In the genomic region with DNA sequence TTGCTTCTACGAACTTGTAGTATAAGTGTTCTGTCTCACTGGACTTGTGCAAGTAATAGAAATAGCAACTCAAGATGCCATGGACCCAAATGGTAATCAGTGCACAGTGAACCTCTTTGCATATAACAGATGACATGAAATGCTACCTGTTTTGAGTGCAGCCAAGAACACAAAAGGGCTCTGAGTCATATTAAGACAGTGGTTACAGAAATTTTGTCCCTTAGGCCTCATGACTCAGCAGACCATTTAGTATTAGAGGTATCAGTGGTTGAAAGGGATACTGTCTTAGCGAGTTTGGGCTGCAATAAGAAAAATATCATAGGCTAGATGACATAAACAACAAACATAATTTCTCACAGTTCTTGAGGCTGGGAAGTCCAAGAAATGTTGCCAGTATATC, we compare ENCODE assay signal across 12 cellular contexts.
DNase-seq lines count a peak whose midpoint lies in the region; ATAC-seq and TF ChIP-seq lines count a peak whose summit lies in the region.
"Had no signal": no experiment of that assay in that cellular context is flagged by ENCODE, and none has a peak within 500 bp of the region (broad histone marks: within the 10 kb centered on the region; RNA-seq: fewer than 3 reads in every experiment).

No MANE protein-coding gene starts in this region.

- no peaks in the 10 kb centered on the region for H3F3A ChIP-seq in neural progenitor cell (ENCODE audit: low read depth)

- H3K4me3 Mint-ChIP-seq in activated T-helper 1 cell treated with anti-CD3 and anti-CD28 coated beads, Interleukin-12 subunit alpha, Interleukin-12 subunit beta, Interleukin-2, Interleukin-4 antibody, amounts not matched to agents 30 ng/mL and 10 ng/mL and 1 ng/mL, durations not matched to agents 14 hours and 24 hours and 36 hours, result no peak overlapping the region
- H3K4me3 Mint-ChIP-seq in endodermal cell, result no peak overlapping the region
- H3K4me3 Mint-ChIP-seq in neural progenitor cell, result no peak overlapping the region
- H3K4me3 Mint-ChIP-seq: natural killer cell had no signal

- no peaks in the 10 kb centered on the region for H3K36me3 Mint-ChIP-seq in activated T-helper 1 cell treated with anti-CD3 and anti-CD28 coated beads, Interleukin-12 subunit alpha, Interleukin-12 subunit beta, Interleukin-2, Interleukin-4 antibody, amounts not matched to agents 30 ng/mL and 10 ng/mL and 1 ng/mL, durations not matched to agents 14 hours and 24 hours and 36 hours (ENCODE audit: low read depth)
- H3K36me3 Mint-ChIP-seq in endodermal cell (ENCODE audit: low read depth), result no peaks in the 10 kb centered on the region
- H3K36me3 Mint-ChIP-seq in neural progenitor cell, result no peaks in the 10 kb centered on the region
- H3K36me3 Mint-ChIP-seq: natural killer cell had no signal

- no peak overlapping the region for H3K27ac Mint-ChIP-seq in activated T-helper 1 cell treated with anti-CD3 and anti-CD28 coated beads, Interleukin-12 subunit alpha, Interleukin-12 subunit beta, Interleukin-2, Interleukin-4 antibody, amounts not matched to agents 30 ng/mL and 10 ng/mL and 1 ng/mL, durations not matched to agents 14 hours and 24 hours and 36 hours
- H3K27ac Mint-ChIP-seq in endodermal cell (no peak overlapping the region), neural progenitor cell (no peak overlapping the region)
- H3K27ac Mint-ChIP-seq: natural killer cell had no signal

- no peaks in the 10 kb centered on the region for H3K9me3 Mint-ChIP-seq in activated T-helper 1 cell treated with anti-CD3 and anti-CD28 coated beads, Interleukin-12 subunit alpha, Interleukin-12 subunit beta, Interleukin-2, Interleukin-4 antibody, amounts not matched to agents 30 ng/mL and 10 ng/mL and 1 ng/mL, durations not matched to agents 14 hours and 24 hours and 36 hours
- H3K9me3 Mint-ChIP-seq in endodermal cell (no peaks in the 10 kb centered on the region), neural progenitor cell (no peaks in the 10 kb centered on the region)

- DNase-seq in COLO829 (ENCODE audit: low spot score), result peak; percentile 26
- DNase-seq in activated T-helper 1 cell treated with anti-CD3 and anti-CD28 coated beads, Interleukin-12 subunit alpha, Interleukin-12 subunit beta, Interleukin-2, Interleukin-4 antibody, amounts not matched to agents 30 ng/mL and 10 ng/mL and 1 ng/mL, durations not matched to agents 14 hours and 24 hours and 36 hours (ENCODE audit: low spot score), result no peak
- no peak for DNase-seq in DMS153 (lab: John Stamatoyannopoulos, UW)
- DNase-seq in endodermal cell, result no peak
- DNase-seq in neural progenitor cell (ENCODE audit: low spot score), result no peak
- DNase-seq: natural killer cell, NCI-H748 treated with DMSO at 0.1 percent for 48 hours had no signal

- H2AFZ ChIP-seq in neural progenitor cell (replicated peaks), result no peak overlapping the region

- no peaks in the 10 kb centered on the region for H3K4me1 Mint-ChIP-seq in activated T-helper 1 cell treated with anti-CD3 and anti-CD28 coated beads, Interleukin-12 subunit alpha, Interleukin-12 subunit beta, Interleukin-2, Interleukin-4 antibody, amounts not matched to agents 30 ng/mL and 10 ng/mL and 1 ng/mL, durations not matched to agents 14 hours and 24 hours and 36 hours (ENCODE audit: low read depth)
- peaks cover 1% of the 10 kb centered on the region for H3K4me1 Mint-ChIP-seq in endodermal cell
- peaks cover 4% of the 10 kb centered on the region for H3K4me1 Mint-ChIP-seq in neural progenitor cell
- H3K4me1 Mint-ChIP-seq: natural killer cell had no signal

- H3K79me2 ChIP-seq in neural progenitor cell (ENCODE audit: low read depth), result no peaks in the 10 kb centered on the region

- ATAC-seq in GM19043 (IDR thresholded peaks at IDR 0.05; ENCODE audit: low read depth, unreplicated experiment) (peak; percentile 79), HG02763 (IDR thresholded peaks at IDR 0.05; ENCODE audit: unreplicated experiment) (peak; percentile 77), HG03469 (IDR thresholded peaks at IDR 0.05; ENCODE audit: unreplicated experiment) (peak; percentile 90)
- ATAC-seq: A549, natural killer cell had no signal

- H3K27me3 Mint-ChIP-seq in activated T-helper 1 cell treated with anti-CD3 and anti-CD28 coated beads, Interleukin-12 subunit alpha, Interleukin-12 subunit beta, Interleukin-2, Interleukin-4 antibody, amounts not matched to agents 30 ng/mL and 10 ng/mL and 1 ng/mL, durations not matched to agents 14 hours and 24 hours and 36 hours (ENCODE audit: insufficient read depth), result no peaks in the 10 kb centered on the region
- H3K27me3 Mint-ChIP-seq in endodermal cell (ENCODE audit: insufficient read depth), result no peaks in the 10 kb centered on the region
- no peaks in the 10 kb centered on the region for H3K27me3 Mint-ChIP-seq in neural progenitor cell (ENCODE audit: insufficient read depth, low read depth)

- H3K27me3 ChIP-seq in endodermal cell (ENCODE audit: control insufficient read depth, insufficient read depth, low read length, poor library complexity, severe bottlenecking) (no peaks in the 10 kb centered on the region), neural progenitor cell (no peaks in the 10 kb centered on the region)

- no peaks in the 10 kb centered on the region for H4K20me1 ChIP-seq in neural progenitor cell (ENCODE audit: low read depth)

- WGBS in endodermal cell (ENCODE audit: insufficient coverage in 1 of 2, insufficient read length in 1 of 2), 2 experiments, result 94 to 100% methylated on average over 1 to 2 of the region's 2 CpGs

- H3K27ac ChIP-seq in endodermal cell (ENCODE audit: low read depth, low read length) (no peak overlapping the region), neural progenitor cell (no peak overlapping the region)
- H3K27ac ChIP-seq: A549, skin epidermis had no signal

- H3K9me3 ChIP-seq in endodermal cell (ENCODE audit: control insufficient read depth, low read length), result no peaks in the 10 kb centered on the region
- no peaks in the 10 kb centered on the region for H3K9me3 ChIP-seq in neural progenitor cell (ENCODE audit: low read depth)
- H3K9me3 ChIP-seq: A549 had no signal

- no peaks in the 10 kb centered on the region for H3K4me1 ChIP-seq in endodermal cell (ENCODE audit: control insufficient read depth, insufficient read depth, low read length)
- no peaks in the 10 kb centered on the region for H3K4me1 ChIP-seq in neural progenitor cell
- H3K4me1 ChIP-seq: A549 had no signal

- H3K4me2 ChIP-seq in neural progenitor cell, result no peak overlapping the region
- H3K4me2 ChIP-seq: A549 had no signal

- no peaks in the 10 kb centered on the region for H3K36me3 ChIP-seq in endodermal cell (ENCODE audit: control insufficient read depth, insufficient read depth, low read length)
- H3K36me3 ChIP-seq in neural progenitor cell, result no peaks in the 10 kb centered on the region

- TF ChIP-seq CTCF in endodermal cell (conservative IDR thresholded peaks at IDR 0.05) (no peak), neural progenitor cell (IDR thresholded peaks at IDR 0.05) (no peak)

- H3K9ac ChIP-seq in endodermal cell (ENCODE audit: extremely low read depth, low read length, poor library complexity, severe bottlenecking) (no peak overlapping the region), neural progenitor cell (no peak overlapping the region)

- intact Hi-C loops in activated T-helper 1 cell treated with anti-CD3 and anti-CD28 coated beads, Interleukin-12 subunit alpha, Interleukin-12 subunit beta, Interleukin-2, Interleukin-4 antibody, amounts not matched to agents 30 ng/mL and 10 ng/mL and 1 ng/mL, durations not matched to agents 14 hours and 24 hours and 36 hours (cut with micrococcal nuclease), result no loop called here

- H3K4me3 ChIP-seq in endodermal cell (ENCODE audit: low read length), result no peak overlapping the region
- H3K4me3 ChIP-seq in neural progenitor cell, result no peak overlapping the region
- H3K4me3 ChIP-seq: A549, skin epidermis had no signal
